Comparison of ENCODE assay signal across 13 cellular contexts in the genomic region with DNA sequence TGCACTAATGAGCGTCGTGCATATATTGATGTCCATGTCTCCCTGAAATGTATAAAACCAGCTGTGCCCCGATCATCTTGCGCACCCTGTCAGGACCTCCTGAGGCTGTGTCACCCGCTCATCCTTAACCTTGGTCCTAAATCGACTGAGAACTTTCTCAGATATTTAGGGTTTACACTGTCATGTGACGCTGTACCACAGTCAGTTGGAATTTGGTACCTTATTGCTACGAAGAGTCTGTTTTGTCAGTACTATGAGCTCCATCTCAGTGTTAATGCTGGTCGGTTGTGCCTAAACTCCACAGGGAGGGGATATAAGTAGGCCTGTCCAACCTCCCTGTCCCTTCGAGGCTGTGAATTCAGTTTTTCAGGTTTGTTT. TPM values are rescaled to one million over a fixed set of nuclear protein-coding genes. Genes with fewer than 3 reads are reported as not detected.
DNase-seq lines count a peak whose midpoint lies in the region; ATAC-seq and TF ChIP-seq lines count a peak whose summit lies in the region.
"Had no signal": no experiment of that assay in that cellular context is flagged by ENCODE, and none has a peak within 500 bp of the region (broad histone marks: within the 10 kb centered on the region; RNA-seq: fewer than 3 reads in every experiment).

No MANE protein-coding gene starts in this region.

- peaks cover 9% of the 10 kb centered on the region for H3K36me3 Mint-ChIP-seq in CD8-positive, alpha-beta T cell
- H3K36me3 Mint-ChIP-seq in activated B cell treated with CpG ODN at 0.5 μM for 24 hours (ENCODE audit: low read depth): peaks cover 3% of the 10 kb centered on the region
- H3K36me3 Mint-ChIP-seq in nephron (ENCODE audit: low read depth): no peaks in the 10 kb centered on the region

- no peaks in the 10 kb centered on the region for H3K9me3 Mint-ChIP-seq in CD8-positive, alpha-beta T cell
- no peaks in the 10 kb centered on the region for H3K9me3 Mint-ChIP-seq in activated B cell treated with CpG ODN at 0.5 μM for 24 hours
- no peaks in the 10 kb centered on the region for H3K9me3 Mint-ChIP-seq in nephron

- no peaks in the 10 kb centered on the region for H3K27me3 ChIP-seq in CD8-positive, alpha-beta T cell (ENCODE audit: insufficient read depth, low read length)
- H3K27me3 ChIP-seq: colonic mucosa, testis had no signal

- H3K4me3 Mint-ChIP-seq in CD8-positive, alpha-beta T cell: peak overlapping the region; percentile 5
- H3K4me3 Mint-ChIP-seq in activated B cell treated with CpG ODN at 0.5 μM for 24 hours (no peak overlapping the region), nephron (peak overlapping the region; percentile 31 to 66 (median 35))

- H3K4me1 ChIP-seq in CD8-positive, alpha-beta T cell (ENCODE audit: insufficient read depth, low read length): peaks cover 53% of the 10 kb centered on the region
- H3K4me1 ChIP-seq: colonic mucosa had no signal

- no peaks in the 10 kb centered on the region for H3K36me3 ChIP-seq in CD8-positive, alpha-beta T cell (ENCODE audit: insufficient read depth, low read length)
- H3K36me3 ChIP-seq: colonic mucosa had no signal

- H3K27ac ChIP-seq in CD8-positive, alpha-beta T cell (ENCODE audit: low read depth, low read length): no peak overlapping the region
- H3K27ac ChIP-seq: colonic mucosa, testis had no signal

- H3K4me1 Mint-ChIP-seq in CD8-positive, alpha-beta T cell (ENCODE audit: low read depth): peaks cover 52% of the 10 kb centered on the region
- H3K4me1 Mint-ChIP-seq in activated B cell treated with CpG ODN at 0.5 μM for 24 hours: peaks cover 52% of the 10 kb centered on the region
- peaks cover 42% of the 10 kb centered on the region for H3K4me1 Mint-ChIP-seq in nephron

- no peak overlapping the region for H3K4me3 ChIP-seq in CD8-positive, alpha-beta T cell (ENCODE audit: low read depth, low read length)
- H3K4me3 ChIP-seq: colonic mucosa, testis had no signal

- H3K27me3 Mint-ChIP-seq in CD8-positive, alpha-beta T cell (ENCODE audit: low read depth): no peaks in the 10 kb centered on the region
- H3K27me3 Mint-ChIP-seq in activated B cell treated with CpG ODN at 0.5 μM for 24 hours (no peaks in the 10 kb centered on the region), nephron (ENCODE audit: low read depth) (peaks cover 3% of the 10 kb centered on the region)

- no peak for ATAC-seq in CD8-positive, alpha-beta T cell
- ATAC-seq in activated B cell treated with CpG ODN at 0.5 μM for 24 hours (ENCODE audit: low read depth): no peak
- ATAC-seq in GM21723 (IDR thresholded peaks at IDR 0.05; ENCODE audit: unreplicated experiment): no peak
- no peak for ATAC-seq in HG03439 (IDR thresholded peaks at IDR 0.05; ENCODE audit: unreplicated experiment)
- ATAC-seq in GM18907 (IDR thresholded peaks at IDR 0.05; ENCODE audit: unreplicated experiment): no peak

- CTCF ChIA-PET in CD8-positive, alpha-beta T cell (lab: Charles Lee): interaction anchor here (0.8 to 5.8 kb wide), 29 partner anchors 10 to 226 kb away, joined by 3 to 102 read pairs (median 6); partner anchors contain the start of genes NLRP6 and PGGHG
- CTCF ChIA-PET in activated B cell treated with CpG ODN at 0.5 μM for 24 hours (lab: Charles Lee): interaction anchor here (0.8 to 3.2 kb wide), 9 partner anchors 11 to 91 kb away, joined by 3 to 27 read pairs (median 5); no protein-coding TSS in a partner anchor

- DNase-seq in CD8-positive, alpha-beta T cell: no peak
- DNase-seq in activated B cell treated with CpG ODN at 0.5 μM for 24 hours: no peak
- DNase-seq: activated CD4-positive, alpha-beta T cell treated with anti-CD3 and anti-CD28 coated beads for 1 hour; activated effector memory CD4-positive, alpha-beta T cell treated with Interleukin-2 at 50 U/mL for 16 hours; C1 segment of cervical spinal cord; colonic mucosa; NCI-H446 treated with DMSO at 0.1 percent for 48 hours; SIG-M5; testis had no signal

- no peaks in the 10 kb centered on the region for H3K9me3 ChIP-seq in CD8-positive, alpha-beta T cell (ENCODE audit: low read length)
- H3K9me3 ChIP-seq: colonic mucosa, testis had no signal

- intact Hi-C loops in CD8-positive, alpha-beta T cell (cut with DNase I, micrococcal nuclease): loop anchor here (1.0 to 5.0 kb wide), 8 partner anchors 39 to 145 kb away; partner anchors contain the start of gene PTDSS2 (in 1 of the 2)
- intact Hi-C loops in activated B cell treated with CpG ODN at 0.5 μM for 24 hours (cut with micrococcal nuclease): loop anchor here (1.0 to 5.0 kb wide), 3 partner anchors 50 to 211 kb away; partner anchors contain the start of gene PTDSS2

- no peak for TF ChIP-seq CTCF in CD8-positive, alpha-beta T cell (IDR thresholded peaks at IDR 0.05)
- no peak for TF ChIP-seq CTCF in activated B cell treated with CpG ODN at 0.5 μM for 24 hours (IDR thresholded peaks at IDR 0.05)
- TF ChIP-seq CTCF in nephron (IDR thresholded peaks at IDR 0.05; ENCODE audit: unreplicated experiment in 3 of 3): no peak

- H3K27ac Mint-ChIP-seq in CD8-positive, alpha-beta T cell: peak overlapping the region; percentile 43
- peak overlapping the region; percentile 26 for H3K27ac Mint-ChIP-seq in activated B cell treated with CpG ODN at 0.5 μM for 24 hours
- H3K27ac Mint-ChIP-seq in nephron: peak overlapping the region; percentile 52 to 84 (median 57)

- POLR2A ChIA-PET in CD8-positive, alpha-beta T cell (lab: Charles Lee): interaction anchor here (1.0 to 4.5 kb wide), 8 partner anchors 10 to 145 kb away, joined by 3 to 37 read pairs (median 4); partner anchors contain the start of gene PGGHG
- POLR2A ChIA-PET in activated B cell treated with CpG ODN at 0.5 μM for 24 hours (lab: Charles Lee): interaction anchor here (0.6 to 4.2 kb wide), 7 partner anchors 12 to 505 kb away, joined by 3 to 31 read pairs (median 4); no protein-coding TSS in a partner anchor

RNA-seq across cellular contexts. Expression of gene IFITM2, which starts 1.8 kb away (rescaled TPM):
- total RNA-seq in CD8-positive, alpha-beta T cell: 100 to 1,000 TPM; 283 to 295 TPM
- total RNA-seq in activated B cell treated with CpG ODN at 0.5 μM for 24 hours: 112 and 125 TPM in 2 replicates

RNA-seq across cellular contexts. Expression of gene IFITM5, which starts 6.5 kb away (rescaled TPM):
- total RNA-seq in CD8-positive, alpha-beta T cell: not detected
- total RNA-seq in activated B cell treated with CpG ODN at 0.5 μM for 24 hours: not detected in 2 replicates
- total RNA-seq: colonic mucosa, testis had no signal

RNA-seq across cellular contexts. Expression of gene IFITM1, which starts 8.0 kb away (rescaled TPM):
- total RNA-seq in CD8-positive, alpha-beta T cell: 100 to 1,000 TPM; 223 to 251 TPM
- 21.2 and 25.3 TPM in 2 replicates for total RNA-seq in activated B cell treated with CpG ODN at 0.5 μM for 24 hours

RNA-seq across cellular contexts. Expression of gene IFITM3, which starts 14.8 kb away (rescaled TPM):
- 1 to 10 TPM; 6.3 to 7.1 TPM for total RNA-seq in CD8-positive, alpha-beta T cell
- 14.8 and 17.0 TPM in 2 replicates for total RNA-seq in activated B cell treated with CpG ODN at 0.5 μM for 24 hours

RNA-seq across cellular contexts. Expression of gene PGGHG, which starts 16.9 kb away (rescaled TPM):
- 100 to 1,000 TPM; 902 to 919 TPM for total RNA-seq in CD8-positive, alpha-beta T cell
- 62.3 and 74.1 TPM in 2 replicates for total RNA-seq in activated B cell treated with CpG ODN at 0.5 μM for 24 hours
